In genomic region chr4:47510036-47510435, GRCh38 we compare ENCODE assay signal across 13 cellular contexts. TPM values are rescaled to one million over a fixed set of nuclear protein-coding genes. Genes with fewer than 3 reads are reported as not detected.
DNase-seq lines count a peak whose midpoint lies in the region; ATAC-seq, FAIRE-seq and TF ChIP-seq lines count a peak whose summit lies in the region.
"Had no signal": no experiment of that assay in that cellular context is flagged by ENCODE, and none has a peak within 500 bp of the region (broad histone marks: within the 10 kb centered on the region; RNA-seq: fewer than 3 reads in every experiment).

No MANE protein-coding gene starts in this region.

- peak overlapping the region; percentile 7 to 49 (median 36) for H3K27ac ChIP-seq in sigmoid colon

- no peak for TF ChIP-seq CTCF in sigmoid colon (IDR thresholded peaks at IDR 0.05)

- peaks cover 0 to 24% (median 14%) of the 10 kb centered on the region in 4 donors for H3K4me1 ChIP-seq in sigmoid colon
- H3K4me1 ChIP-seq: Caco-2 had no signal

- ATAC-seq in HG02981 (IDR thresholded peaks at IDR 0.05; ENCODE audit: unreplicated experiment) (peak; percentile 18), esophagus mucosa (no peak)
- ATAC-seq in central memory CD8-positive, alpha-beta T cell (replicated peaks; ENCODE audit: extremely low read depth, poor library complexity, severe bottlenecking) = no peak

- intact Hi-C loops in sigmoid colon (cut with DNase I) = no loop called here

- H3K9me3 ChIP-seq in sigmoid colon = no peaks in the 10 kb centered on the region
- H3K9me3 ChIP-seq: Caco-2 had no signal

- H3K36me3 Mint-ChIP-seq in central memory CD8-positive, alpha-beta T cell (ENCODE audit: insufficient read depth) = peaks cover 4% of the 10 kb centered on the region

- no peaks in the 10 kb centered on the region for H3K27me3 ChIP-seq in sigmoid colon

- no peak for TF ChIP-seq EP300 in sigmoid colon (IDR thresholded peaks at IDR 0.05)

- H3K4me3 Mint-ChIP-seq in central memory CD8-positive, alpha-beta T cell = no peak overlapping the region
- H3K4me3 Mint-ChIP-seq: activated naive CD8-positive, alpha-beta T cell treated with anti-CD3 and anti-CD28 coated beads, Interleukin-2, amount 10 ng/mL, durations not matched to agents 7 days and 5 days had no signal

- H3K27me3 Mint-ChIP-seq in central memory CD8-positive, alpha-beta T cell = no peaks in the 10 kb centered on the region
- H3K27me3 Mint-ChIP-seq: activated naive CD8-positive, alpha-beta T cell treated with anti-CD3 and anti-CD28 coated beads, Interleukin-2, amount 10 ng/mL, durations not matched to agents 7 days and 5 days had no signal

- peak; percentile 26 for FAIRE-seq in GM19239 (lab: Jason Lieb, UNC)

- peaks cover 33% of the 10 kb centered on the region for H3K4me1 Mint-ChIP-seq in central memory CD8-positive, alpha-beta T cell

- no peak for DNase-seq in GM19239 (ENCODE audit: insufficient read length, low spot score)
- no peak for DNase-seq in central memory CD8-positive, alpha-beta T cell (ENCODE audit: low spot score in 2 of 2)
- DNase-seq in sigmoid colon = no peak
- DNase-seq in ureter (ENCODE audit: low spot score) = no peak
- DNase-seq in NCI-H146 treated with DMSO at 0.1 percent for 48 hours (lab: John Stamatoyannopoulos, UW; ENCODE audit: unreplicated experiment) = no peak
- no peak for DNase-seq in NCI-H1417 treated with DMSO at 0.1 percent for 48 hours (lab: John Stamatoyannopoulos, UW)
- DNase-seq: activated CD4-positive, alpha-beta T cell treated with anti-CD3 and anti-CD28 coated beads for 1 hour; activated naive CD8-positive, alpha-beta T cell treated with anti-CD3 and anti-CD28 coated beads, Interleukin-2, amount 10 ng/mL, durations not matched to agents 7 days and 5 days; Caco-2; erythroblast; NCI-H2029 treated with DMSO at 0.1 percent for 48 hours had no signal

- TF ChIP-seq POLR2A in sigmoid colon (IDR thresholded peaks at IDR 0.05) = no peak

- peaks cover 0 to 21% (median 0%) of the 10 kb centered on the region in 4 donors for H3K36me3 ChIP-seq in sigmoid colon

- no peaks in the 10 kb centered on the region for H3K9me3 Mint-ChIP-seq in central memory CD8-positive, alpha-beta T cell
- H3K9me3 Mint-ChIP-seq: activated naive CD8-positive, alpha-beta T cell treated with anti-CD3 and anti-CD28 coated beads, Interleukin-2, amount 10 ng/mL, durations not matched to agents 7 days and 5 days had no signal

- H3K4me3 ChIP-seq in sigmoid colon = no peak overlapping the region

- H3K27ac Mint-ChIP-seq in central memory CD8-positive, alpha-beta T cell (ENCODE audit: low read depth) = peak overlapping the region; percentile 5
- H3K27ac Mint-ChIP-seq: activated naive CD8-positive, alpha-beta T cell treated with anti-CD3 and anti-CD28 coated beads, Interleukin-2, amount 10 ng/mL, durations not matched to agents 7 days and 5 days had no signal

RNA-seq across cellular contexts. Expression of gene ATP10D, which starts 25.0 kb away (rescaled TPM):
- 10 to 100 TPM; 16.8 to 21.0 (median 18.7) TPM for total RNA-seq in sigmoid colon
- 1 to 10 TPM in 2 of 3 donors, under 1 TPM in 1; 0.60 to 4.5 (median 1.2) TPM for polyA plus RNA-seq in sigmoid colon
- total RNA-seq in esophagus mucosa = 50.2 TPM
- 35.7 TPM for total RNA-seq in ureter

RNA-seq across cellular contexts. Expression of gene COMMD8, which starts 46.5 kb away (rescaled TPM):
- total RNA-seq in sigmoid colon (10 to 100 TPM; 10.8 to 21.4 (median 17.5) TPM), esophagus mucosa (21.6 TPM), ureter (12.4 TPM)
- 10 to 100 TPM; 21.9 to 41.4 (median 35.4) TPM for polyA plus RNA-seq in sigmoid colon
